Comparison of ENCODE assay signal across 13 cellular contexts in genomic region chr19:1425102-1425842, GRCh38. TPM values are rescaled to one million over a fixed set of nuclear protein-coding genes. Genes with fewer than 3 reads are reported as not detected.
DNase-seq lines count a peak whose midpoint lies in the region; ATAC-seq and TF ChIP-seq lines count a peak whose summit lies in the region.
"Had no signal": no experiment of that assay in that cellular context is flagged by ENCODE, and none has a peak within 500 bp of the region (broad histone marks: within the 10 kb centered on the region; RNA-seq: fewer than 3 reads in every experiment).

No MANE protein-coding gene starts in this region.

- no peak overlapping the region for H3K4me3 ChIP-seq in BLaER1
- H3K4me3 ChIP-seq in esophagus squamous epithelium = no peak overlapping the region
- H3K4me3 ChIP-seq in uterus = no peak overlapping the region
- H3K4me3 ChIP-seq: psoas muscle, tibial nerve had no signal

- DNase-seq in T-helper 17 cell (no peak), esophagus squamous epithelium (lab: John Stamatoyannopoulos, UW) (no peak), uterus (no peak), COLO668 (lab: John Stamatoyannopoulos, UW; ENCODE audit: unreplicated experiment) (no peak)
- no peak for DNase-seq in stimulated activated CD4-positive, alpha-beta T cell treated with anti-CD3 and anti-CD28 coated beads, Interleukin-4, amount 100 ng/mL, for 4 hours
- DNase-seq: activated gamma-delta T cell; NCI-H2029 treated with DMSO at 0.1 percent for 48 hours; NCI-H774; psoas muscle; stimulated activated CD4-positive, alpha-beta T cell treated with anti-CD3 and anti-CD28 coated beads, Interleukin-15, amount 100 ng/mL, for 24 hours had no signal

- peaks cover 9% of the 10 kb centered on the region for H3K36me3 Mint-ChIP-seq in T-helper 17 cell (ENCODE audit: low read depth)

- peaks cover 3% of the 10 kb centered on the region for H3K4me1 Mint-ChIP-seq in T-helper 17 cell

- H3K27ac Mint-ChIP-seq in T-helper 17 cell = peak overlapping the region; percentile 11

- no peak for ATAC-seq in T-helper 17 cell
- ATAC-seq: psoas muscle had no signal

- WGBS in esophagus squamous epithelium, 2 donors = 55 to 77% methylated on average over 23 to 25 of the region's 33 CpGs

- H3K9ac ChIP-seq in BLaER1 = peak overlapping the region; percentile 63

- TF ChIP-seq POLR2A in esophagus squamous epithelium (IDR thresholded peaks at IDR 0.05) (no peak), uterus (IDR thresholded peaks at IDR 0.05) (no peak)

- H3K27me3 ChIP-seq in BLaER1 (no peaks in the 10 kb centered on the region), esophagus squamous epithelium (no peaks in the 10 kb centered on the region), uterus (no peaks in the 10 kb centered on the region)
- H3K27me3 ChIP-seq: tibial nerve had no signal

- intact Hi-C loops in esophagus squamous epithelium (cut with DNase I) = no loop called here
- intact Hi-C loops in uterus (cut with DNase I; ENCODE audit: low total_unique reads) = no loop called here

- TF ChIP-seq CTCF in esophagus squamous epithelium (IDR thresholded peaks at IDR 0.05) = no peak
- no peak for TF ChIP-seq CTCF in uterus (IDR thresholded peaks at IDR 0.05)

- H3K9me3 ChIP-seq in BLaER1 (no peaks in the 10 kb centered on the region), T-helper 17 cell (ENCODE audit: control insufficient read depth, low read length, poor library complexity, severe bottlenecking) (no peaks in the 10 kb centered on the region), esophagus squamous epithelium (no peaks in the 10 kb centered on the region), uterus (no peaks in the 10 kb centered on the region)
- H3K9me3 ChIP-seq: psoas muscle, tibial nerve had no signal

- peak overlapping the region; percentile 94 for H3K4me2 ChIP-seq in BLaER1

- H3K27ac ChIP-seq in BLaER1 (no peak overlapping the region), esophagus squamous epithelium (peak overlapping the region; percentile 41 to 78 (median 72)), uterus (no peak overlapping the region)
- H3K27ac ChIP-seq: psoas muscle had no signal

- no peaks in the 10 kb centered on the region for H3K27me3 Mint-ChIP-seq in T-helper 17 cell

- no peak overlapping the region for H3K4me3 Mint-ChIP-seq in T-helper 17 cell

- peaks cover 89% of the 10 kb centered on the region for H3K4me1 ChIP-seq in BLaER1
- H3K4me1 ChIP-seq in esophagus squamous epithelium = peaks cover 5 to 47% (median 11%) of the 10 kb centered on the region in 3 donors
- H3K4me1 ChIP-seq in uterus = peaks cover 0 to 6% of the 10 kb centered on the region in 2 donors
- H3K4me1 ChIP-seq: psoas muscle had no signal

- H3K36me3 ChIP-seq in BLaER1 (peaks cover 78% of the 10 kb centered on the region), esophagus squamous epithelium (peaks cover 33 to 100% (median 69%) of the 10 kb centered on the region in 3 donors), uterus (no peaks in the 10 kb centered on the region)

- H4K20me1 ChIP-seq in BLaER1 = peaks cover 100% of the 10 kb centered on the region

RNA-seq across cellular contexts. Expression of gene RPS15, which starts 12.9 kb away (rescaled TPM):
- total RNA-seq in T-helper 17 cell (1,000 to 10,000 TPM; 1,653 to 1,678 TPM), esophagus squamous epithelium (1,000 to 10,000 TPM; 2,502 to 3,774 (median 3,129) TPM), uterus (1,000 to 10,000 TPM in 3 of 4 donors, 100 to 1,000 TPM in 1; 648 to 5,728 (median 1,854) TPM)

RNA-seq across cellular contexts. Expression of gene DAZAP1, which starts 17.9 kb away (rescaled TPM):
- total RNA-seq in T-helper 17 cell (100 to 1,000 TPM; 148 to 163 TPM), esophagus squamous epithelium (10 to 100 TPM; 60.2 to 76.0 (median 69.0) TPM), uterus (100 to 1,000 TPM in 1 of 4 donors, 10 to 100 TPM in 1, 1 to 10 TPM in 2; 1.2 to 102 (median 23.8) TPM)

RNA-seq across cellular contexts. Expression of gene GAMT, which starts 23.9 kb away (rescaled TPM):
- total RNA-seq in T-helper 17 cell (1 to 10 TPM; 9.0 to 9.9 TPM), esophagus squamous epithelium (10 to 100 TPM in 3 of 4 donors, 1 to 10 TPM in 1; 2.4 to 40.0 (median 13.1) TPM), uterus (10 to 100 TPM in 2 of 4 donors, 1 to 10 TPM in 2; 3.3 to 14.4 (median 8.4) TPM)

RNA-seq across cellular contexts. Expression of gene APC2, which starts 24.6 kb away (rescaled TPM):
- under 1 TPM; 0.07 to 0.44 TPM for total RNA-seq in T-helper 17 cell
- under 1 TPM in 1 of 4 donors, not detected in 3; under 0.01 TPM for total RNA-seq in esophagus squamous epithelium
- 1 to 10 TPM in 1 of 4 donors, under 1 TPM in 2, not detected in 1; 0.12 to 3.5 (median 0.77) TPM for total RNA-seq in uterus
- total RNA-seq: kidney epithelial cell had no signal

RNA-seq across cellular contexts. Expression of gene NDUFS7, which starts 41.6 kb away (rescaled TPM):
- total RNA-seq in T-helper 17 cell (10 to 100 TPM; 50.9 to 54.7 TPM), esophagus squamous epithelium (100 to 1,000 TPM; 124 to 191 (median 165) TPM), uterus (10 to 100 TPM; 39.2 to 65.5 (median 42.1) TPM)

Comparison
In these comparisons a context has a peak if more than half of its experiments do, and no peak if none do; other contexts are left out.
1. H3K27ac ChIP-seq: peak in esophagus squamous epithelium (4 of 4); none in BLaER1 (single experiment) and uterus (0 of 2).